In the genomic region with DNA sequence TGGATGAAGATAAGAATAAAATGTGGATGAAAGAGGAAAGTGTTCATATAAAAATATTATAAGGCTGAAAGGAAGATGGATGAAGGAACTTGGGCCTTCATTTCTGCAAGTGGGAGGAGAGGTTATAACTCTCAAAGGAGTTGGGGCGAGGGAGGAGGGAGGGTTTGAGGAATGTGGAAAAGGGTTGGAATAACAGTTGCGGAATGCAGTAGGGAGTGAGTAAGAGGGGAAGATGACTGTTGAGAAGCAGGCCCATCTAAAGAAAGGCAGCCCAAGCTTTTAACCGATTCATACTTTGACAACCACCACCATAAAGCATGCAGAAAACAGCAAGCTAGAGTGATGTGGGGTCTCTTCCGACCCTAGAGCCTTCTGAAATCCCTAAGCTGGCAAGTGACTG, we compare ENCODE assay signal across 13 cellular contexts. TPM values are rescaled to one million over a fixed set of nuclear protein-coding genes. Genes with fewer than 3 reads are reported as not detected.
DNase-seq lines count a peak whose midpoint lies in the region; ATAC-seq lines count a peak whose summit lies in the region.
"Had no signal": no experiment of that assay in that cellular context is flagged by ENCODE, and none has a peak within 500 bp of the region (broad histone marks: within the 10 kb centered on the region; RNA-seq: fewer than 3 reads in every experiment).

No MANE protein-coding gene starts in this region.

- H3K27me3 ChIP-seq in HUES48 (ENCODE audit: control insufficient read depth, insufficient read depth, low read length): no peaks in the 10 kb centered on the region
- H3K27me3 ChIP-seq: tibial nerve had no signal

- DNase-seq in A172 (ENCODE audit: low spot score) (peak; percentile 87), dedifferentiated amniotic fluid mesenchymal stem cell (ENCODE audit: extremely low spot score) (peak; percentile 84), left kidney (ENCODE audit: low read depth, low spot score) (peak; percentile 88), hippocampal formation (lab: John Stamatoyannopoulos, UW) (no peak), SHP77 (lab: John Stamatoyannopoulos, UW) (no peak)
- DNase-seq: activated CD4-positive, alpha-beta T cell treated with anti-CD3 and anti-CD28 coated beads, Interleukin-2, amount 50 U/mL, for 48 hours; naive thymus-derived CD8-positive, alpha-beta T cell; stimulated activated CD4-positive, alpha-beta T cell treated with anti-CD3 and anti-CD28 coated beads, Interleukin-4, amount 100 ng/mL, for 4 hours had no signal

- ATAC-seq in GM18502 (IDR thresholded peaks at IDR 0.05; ENCODE audit: poor library complexity, unreplicated experiment): no peak
- ATAC-seq in HG03520 (IDR thresholded peaks at IDR 0.05; ENCODE audit: unreplicated experiment): no peak
- ATAC-seq: naive thymus-derived CD8-positive, alpha-beta T cell had no signal

- H3K4me1 ChIP-seq in HUES48 (ENCODE audit: control insufficient read depth, insufficient read depth, low read length): peaks cover 15% of the 10 kb centered on the region

- no peaks in the 10 kb centered on the region for H3K36me3 ChIP-seq in HUES48 (ENCODE audit: control insufficient read depth, insufficient read depth, low read length)
- H3K36me3 ChIP-seq: tibial nerve had no signal

- H3K27ac ChIP-seq in HUES48 (ENCODE audit: low read depth, low read length): peak overlapping the region; percentile 55

- H3K9me3 ChIP-seq in HUES48 (ENCODE audit: control insufficient read depth, insufficient read depth, low read length): no peaks in the 10 kb centered on the region
- H3K9me3 ChIP-seq: tibial nerve had no signal

- H3K4me3 ChIP-seq in HUES48 (ENCODE audit: low read depth, low read length): no peak overlapping the region
- H3K4me3 ChIP-seq: tibial nerve had no signal

- H3K9ac ChIP-seq in HUES48 (ENCODE audit: low read depth, low read length): no peak overlapping the region

RNA-seq across cellular contexts. Expression of gene TM4SF4, which starts 8.3 kb away (rescaled TPM):
- not detected in 2 replicates for total RNA-seq in A172 (2014; rRNA removed; shearing (Covaris generic))
- total RNA-seq: glomerular endothelial cell; naive thymus-derived CD8-positive, alpha-beta T cell; tibial nerve had no signal

Comparison
In these comparisons a context has a peak if more than half of its experiments do, and no peak if none do; other contexts are left out.
1. DNase-seq: peak in A172 (single experiment), dedifferentiated amniotic fluid mesenchymal stem cell (single experiment) and left kidney (single experiment); none in hippocampal formation (0 of 2) and SHP77 (0 of 2).